Comparison of ENCODE assay signal across 26 cellular contexts in the genomic region with DNA sequence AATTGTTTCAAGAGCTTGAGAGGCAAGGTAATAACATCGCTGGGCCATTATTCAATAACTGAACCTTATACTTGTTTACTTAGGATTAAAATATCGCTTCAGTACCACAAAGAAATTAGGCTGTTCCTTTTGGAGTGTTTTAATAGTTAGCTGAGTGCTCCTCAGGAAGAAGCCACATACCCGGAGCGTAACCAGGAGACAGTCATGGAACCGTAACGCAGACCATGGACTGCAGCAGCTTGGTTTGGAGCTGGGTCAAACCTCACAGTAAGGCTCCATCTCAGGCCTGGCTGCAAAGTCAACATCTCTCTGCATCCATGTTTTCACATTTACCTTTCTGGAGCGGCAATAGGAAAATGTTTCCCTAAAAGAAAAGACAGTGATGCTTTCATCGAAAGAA.
DNase-seq lines count a peak whose midpoint lies in the region; ATAC-seq, FAIRE-seq and TF ChIP-seq lines count a peak whose summit lies in the region.
"Had no signal": no experiment of that assay in that cellular context is flagged by ENCODE, and none has a peak within 500 bp of the region (broad histone marks: within the 10 kb centered on the region; RNA-seq: fewer than 3 reads in every experiment).

No MANE protein-coding gene starts in this region.

- intact Hi-C loops in left lung (cut with DNase I) (no loop called here), mucosa of descending colon (cut with DNase I, micrococcal nuclease) (no loop called here)

- H3K9me3 ChIP-seq in left lung (no peaks in the 10 kb centered on the region), mucosa of descending colon (no peaks in the 10 kb centered on the region)
- H3K9me3 ChIP-seq: ascending aorta, neutrophil, prostate gland, thoracic aorta had no signal

- H3K4me3 ChIP-seq in left lung (no peak overlapping the region), mucosa of descending colon (no peak overlapping the region)
- H3K4me3 ChIP-seq: ascending aorta, lung, prostate gland, thoracic aorta had no signal

- DNase-seq in NCI-H1417 (lab: John Stamatoyannopoulos, UW) (peak in 2 of 3 experiments; percentile 14 to 90), NCI-H1417 treated with DMSO at 0.1 percent for 48 hours (lab: John Stamatoyannopoulos, UW) (no peak), cerebellar cortex (ENCODE audit: low spot score) (peak; percentile 37), left lung (no peak), urothelium cell line (ENCODE audit: low spot score) (no peak), mucosa of descending colon (no peak), MV-4-11 (lab: John Stamatoyannopoulos, UW) (no peak), NCI-H2227 treated with DMSO at 0.1 percent for 48 hours (lab: John Stamatoyannopoulos, UW) (no peak)
- DNase-seq: activated CD8-positive, alpha-beta T cell treated with anti-CD3 and anti-CD28 coated beads for 36 hours; activated naive CD8-positive, alpha-beta T cell treated with anti-CD3 and anti-CD28 coated beads, Interleukin-2, amount 10 ng/mL, durations not matched to agents 7 days and 5 days; CD4-positive, alpha-beta T cell; islet precursor cell; NCI-H1436 treated with DMSO at 0.1 percent for 48 hours; NCI-H2171; NCI-H524 treated with DMSO at 0.1 percent for 48 hours; PC-3; stimulated activated naive CD4-positive, alpha-beta T cell treated with Interleukin-2 at 50 U/mL for 16 hours; T-helper 17 cell had no signal

- H3K27me3 ChIP-seq in left lung: no peaks in the 10 kb centered on the region
- H3K27me3 ChIP-seq: ascending aorta, neutrophil had no signal

- H3K36me3 ChIP-seq in left lung (no peaks in the 10 kb centered on the region), mucosa of descending colon (ENCODE audit: low read depth) (no peaks in the 10 kb centered on the region)
- H3K36me3 ChIP-seq: ascending aorta, neutrophil, prostate gland, thoracic aorta had no signal

- TF ChIP-seq CTCF in left lung (IDR thresholded peaks at IDR 0.05) (no peak), mucosa of descending colon (IDR thresholded peaks at IDR 0.05) (no peak)

- H3K4me1 ChIP-seq in left lung: no peaks in the 10 kb centered on the region
- no peaks in the 10 kb centered on the region for H3K4me1 ChIP-seq in mucosa of descending colon (ENCODE audit: low read depth)
- H3K4me1 ChIP-seq: ascending aorta, prostate gland had no signal

- peak; percentile 76 for FAIRE-seq in urothelium cell line (lab: Jason Lieb, UNC)
- FAIRE-seq: H1 had no signal

- H3K27ac ChIP-seq in left lung: no peak overlapping the region
- H3K27ac ChIP-seq: ascending aorta, epithelial cell of prostate, neutrophil, prostate gland, thoracic aorta had no signal

- ATAC-seq in left lung (peak; percentile 67), mucosa of descending colon (no peak)
- ATAC-seq: activated CD8-positive, alpha-beta T cell treated with anti-CD3 and anti-CD28 coated beads for 36 hours; PC-3; SK-N-SH treated with all-trans-retinoic acid at 6 μM for 48 hours; T-helper 17 cell had no signal

Comparison
In these comparisons a context has a peak if more than half of its experiments do, and no peak if none do; other contexts are left out.
1. DNase-seq: peak in NCI-H1417 (2 of 3) and cerebellar cortex (single experiment); none in NCI-H1417 treated with DMSO at 0.1 percent for 48 hours (single experiment), left lung (0 of 2), urothelium cell line (single experiment), mucosa of descending colon (0 of 3), MV-4-11 (single experiment) and NCI-H2227 treated with DMSO at 0.1 percent for 48 hours (single experiment).